Comparison of ENCODE assay signal across 8 cellular contexts in genomic region chr19:3029070-3029923, GRCh38. TPM values are rescaled to one million over a fixed set of nuclear protein-coding genes. Genes with fewer than 3 reads are reported as not detected.
DNase-seq lines count a peak whose midpoint lies in the region; ATAC-seq, FAIRE-seq and TF ChIP-seq lines count a peak whose summit lies in the region.

Gene TLE2, minus strand, starts transcription at chr19:3029280. Its CDS starts 376 bp downstream, at chr19:3028904.

- no peak within 1 kb of the TSS for H3K9ac ChIP-seq in GM12878 (ENCODE audit: control insufficient read depth, insufficient read depth, low read length)

- H4K20me1 ChIP-seq in GM12878 (ENCODE audit: control insufficient read depth, insufficient read depth) = no peaks in the 10 kb centered on the region

- BruUV-seq in GM12878 (replicated peaks; lab: Mats Ljungman, UMichigan) = no TSS peak

- H3K4me1 ChIP-seq in GM12878 (ENCODE audit: control insufficient read depth, insufficient read depth, low read length) (no peaks in the 10 kb centered on the region), thymus (ENCODE audit: control insufficient read depth, insufficient read depth, low read length) (peaks cover 11% of the 10 kb centered on the region)

- H3K4me2 ChIP-seq in GM12878 (ENCODE audit: control insufficient read depth, insufficient read depth) = peak within 1 kb of the TSS; percentile 33

- RAD21 ChIA-PET in GM12878 (lab: Charles Lee; ENCODE audit: unreplicated experiment) = no interaction called here

- no peaks in the 10 kb centered on the region for H3K36me3 ChIP-seq in GM12878 (ENCODE audit: control insufficient read depth in 2 of 2, insufficient read depth in 2 of 2, low read length in 1 of 2)
- no peaks in the 10 kb centered on the region for H3K36me3 ChIP-seq in thymus (ENCODE audit: control insufficient read depth, insufficient read depth)

- peak; percentile 36 for DNase-seq in activated T-cell treated with anti-CD3 and anti-CD28 coated beads, Interleukin-2, amount 50 U/mL, for 1 hour
- no peak for DNase-seq in activated T-cell treated with anti-CD3 and anti-CD28 coated beads, Interleukin-2, amount 50 U/mL, for 48 hours
- DNase-seq in GM12878 (ENCODE audit: low read depth, low spot score) = no peak
- peak in 1 of 2 donors; percentile 43 for DNase-seq in left colon
- DNase-seq in SK-N-DZ (ENCODE audit: low spot score) = no peak
- no peak for DNase-seq in activated gamma-delta T cell treated with Interleukin-2 at 50 U/mL for 16 hours

- FAIRE-seq in GM12878 (lab: Jason Lieb, UNC) = no peak

- no peak for TF ChIP-seq CTCF in GM12878 (IDR thresholded peaks at IDR 0.05 in 2 of 3, conservative IDR thresholded peaks at IDR 0.05 in 1 of 3; ENCODE audit: control insufficient read depth in 2 of 3, extremely low read depth in 1 of 3, insufficient read depth in 1 of 3, low read depth in 3 of 3, low read length in 3 of 3)

- TF ChIP-seq EP300 in GM12878 (IDR thresholded peaks at IDR 0.05; ENCODE audit: borderline replicate concordance in 1 of 2, control insufficient read depth in 1 of 2, low read depth in 2 of 2, low read length in 2 of 2) = no peak

- SMC1A ChIA-PET in GM12878 (lab: Charles Lee; ENCODE audit: uncharacterized antibody, unreplicated experiment) = no interaction called here

- no peaks in the 10 kb centered on the region for H3K79me2 ChIP-seq in GM12878 (ENCODE audit: control insufficient read depth, insufficient read depth, low read length)

- intact Hi-C loops in GM12878 (cut with micrococcal nuclease; ENCODE audit: unreplicated experiment) (no loop called here), left colon (cut with DNase I, micrococcal nuclease) (no loop called here)

- no peak for TF ChIP-seq POLR2A in GM12878 (IDR thresholded peaks at IDR 0.05; ENCODE audit: low read depth, low read length)

- H2AFZ ChIP-seq in GM12878 (ENCODE audit: control insufficient read depth, low read depth, low read length) = no peak within 1 kb of the TSS

- POLR2A ChIA-PET in GM12878 (lab: Charles Lee) = no interaction called here

- in situ Hi-C loops in GM12878 (cut with MboI) = no loop called here

- H3K27me3 ChIP-seq in GM12878 (replicated peaks in 1 of 2; ENCODE audit: control insufficient read depth in 2 of 2, insufficient read depth in 2 of 2, low read length in 1 of 2) (peaks cover 12 to 21% of the 10 kb centered on the region in 2 experiments), thymus (ENCODE audit: control insufficient read depth, insufficient read depth) (peaks cover 53% of the 10 kb centered on the region)

- H3K4me3 ChIP-seq in GM12878 = no peak within 1 kb of the TSS; the same call in 1 of the 2 replicates
- peak within 1 kb of the TSS; percentile 80 for H3K4me3 ChIP-seq in thymus (ENCODE audit: low read length)

- H3K27ac ChIP-seq in GM12878 (ENCODE audit: control insufficient read depth, insufficient read depth) (no peak within 1 kb of the TSS), thymus (ENCODE audit: low read depth) (peak within 1 kb of the TSS; percentile 18)

- H3K9me3 ChIP-seq in GM12878 (replicated peaks; ENCODE audit: control insufficient read depth, insufficient read depth, low read length) (peaks cover 3% of the 10 kb centered on the region; the same call in 2 of the 3 replicates), thymus (ENCODE audit: control insufficient read depth) (no peaks in the 10 kb centered on the region)

- WGBS in GM12878 (ENCODE audit: insufficient coverage, insufficient replicate concordance, low lambda C conversion rate, missing lambda C conversion rate) = 26% methylated on average over 8 of the region's 85 CpGs
- WGBS in thymus = 4% methylated on average over 76 of the region's 85 CpGs

- TF ChIP-seq RAD21 in GM12878 (IDR thresholded peaks at IDR 0.05; ENCODE audit: insufficient read depth, low read depth, low read length) = no peak

- CTCF ChIA-PET in GM12878 (lab: Yijun Ruan, JAX) = no interaction called here

- no peak for ATAC-seq in GM12878
- ATAC-seq in left colon = peak; percentile 30
- ATAC-seq in GM19452 (IDR thresholded peaks at IDR 0.05; ENCODE audit: unreplicated experiment) = no peak

TF ChIP-seq in GM12878, 131 proteins besides CTCF, POLR2A, EP300 and RAD21 (continues in another document):
- TF ChIP-seq RUNX3 (IDR thresholded peaks at IDR 0.05; ENCODE audit: low read length) (no peak), SMC3 (IDR thresholded peaks at IDR 0.05; ENCODE audit: borderline replicate concordance, low read length) (no peak), ZNF622 (IDR thresholded peaks at IDR 0.05) (no peak), PKNOX1 (IDR thresholded peaks at IDR 0.05) (no peak), NR2F1 (conservative IDR thresholded peaks at IDR 0.05) (no peak), RELA (IDR thresholded peaks at IDR 0.05; ENCODE audit: borderline replicate concordance, partially characterized antibody) (no peak), SPI1 (IDR thresholded peaks at IDR 0.05; ENCODE audit: borderline replicate concordance, insufficient read depth, low read depth, low read length) (no peak), IRF3 (IDR thresholded peaks at IDR 0.05) (no peak), FOXK2 (IDR thresholded peaks at IDR 0.05) (no peak), CEBPZ (IDR thresholded peaks at IDR 0.05; ENCODE audit: low read depth, low read length) (no peak), KDM1A (IDR thresholded peaks at IDR 0.05; ENCODE audit: borderline replicate concordance) (no peak)

RNA-seq across cellular contexts. Expression of gene TLE2, which starts in this region (rescaled TPM):
- 0.83 and 1.6 TPM in 2 replicates for total RNA-seq in GM12878 (2013; cell fraction: nucleolus; rRNA removed)
- total RNA-seq in GM12878 (2014; rRNA removed) = not detected in 2 replicates
- total RNA-seq in GM12878 (2014; rRNA removed; fragmentation: Illumina TruSeq; extraction: Trizol) = not detected in 2 replicates
- 0.21 and 1.1 TPM in 2 replicates for total RNA-seq in GM12878 (2021)
- polyA plus RNA-seq in GM12878 (2011; ENCODE audit: low read depth) = 0.52 TPM
- polyA plus RNA-seq in GM12878 (2011; rRNA removed) = not detected in 2 replicates
- 0.13 and 0.19 TPM in 2 replicates for polyA plus RNA-seq in GM12878 (2011; cell fraction: cytosol; rRNA removed)
- 0.39 and 1.2 TPM in 2 replicates for polyA plus RNA-seq in GM12878 (2011; cell fraction: nucleus; rRNA removed)
- 0.27 and 0.43 TPM in 2 replicates for polyA plus RNA-seq in GM12878 (2012)
- polyA plus RNA-seq in GM12878 (2014; fragmentation: Illumina TruSeq; extraction: Trizol) = 0.21 TPM in 1 of 2 replicates, not detected in the other
- polyA plus RNA-seq in GM12878 (2014; fragmentation: Nextera tagmentation; extraction: Ambion mirVana) = under 1 TPM in 1 of 2 experiments, not detected in 1; 0.09 TPM
- polyA plus RNA-seq in GM12878 (2014; rRNA removed) = 0.05 and 0.48 TPM in 2 replicates
- polyA plus RNA-seq in GM12878 (2016; fragmentation: Nextera tagmentation; extraction: Ambion mirVana) = under 1 TPM in 1 of 2 experiments, not detected in 1; 0.11 TPM
- polyA minus RNA-seq in GM12878 (2011; rRNA and poly(A)+ RNA removed) = 0.29 TPM in 1 of 2 replicates, not detected in the other
- not detected in 2 replicates for polyA minus RNA-seq in GM12878 (2011; cell fraction: cytosol; rRNA and poly(A)+ RNA removed)
- polyA minus RNA-seq in GM12878 (2011; cell fraction: nucleus; rRNA and poly(A)+ RNA removed) = 0.19 and 0.24 TPM in 2 replicates
- 10 to 100 TPM; 32.9 to 47.9 TPM for total RNA-seq in left colon
- 16.8 TPM for polyA plus RNA-seq in thymus
- polyA plus RNA-seq in SK-N-DZ (2014; cell fraction: cytosol; rRNA removed) = 1.2 and 1.7 TPM in 2 replicates
- polyA plus RNA-seq in SK-N-DZ (2014; cell fraction: nucleus; rRNA removed) = 1.1 and 2.9 TPM in 2 replicates

Comparison
In these comparisons a context has a peak if more than half of its experiments do, and no peak if none do; other contexts are left out.
1. RNA of gene TLE2 (total RNA-seq): 32.9 to 47.9 TPM in left colon; 0.21 to 1.6 TPM in GM12878; every median in the first group is over 10 times any median in the second.